In the genomic region with DNA sequence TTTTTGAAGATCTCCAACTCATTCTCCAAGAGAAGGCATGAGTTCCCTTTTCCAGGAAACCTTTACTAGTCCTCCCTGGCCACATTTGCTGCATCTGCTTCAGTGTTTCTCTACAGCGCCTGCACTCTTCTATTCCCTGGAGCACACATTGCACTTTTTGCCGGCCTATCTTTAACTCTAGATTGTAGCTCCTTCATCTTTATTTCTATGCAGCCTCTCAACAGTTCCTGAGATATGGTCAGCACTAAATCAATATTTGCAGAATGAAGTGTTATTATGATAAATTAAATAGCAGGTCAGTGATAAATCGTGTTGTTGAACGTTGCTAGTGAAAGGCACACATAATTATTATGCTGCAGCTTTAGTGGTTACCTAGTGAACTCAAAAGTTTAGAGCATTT, we compare ENCODE assay signal across 26 cellular contexts.
DNase-seq lines count a peak whose midpoint lies in the region; ATAC-seq, FAIRE-seq and TF ChIP-seq lines count a peak whose summit lies in the region.
"Had no signal": no experiment of that assay in that cellular context is flagged by ENCODE, and none has a peak within 500 bp of the region (broad histone marks: within the 10 kb centered on the region; RNA-seq: fewer than 3 reads in every experiment).

No MANE protein-coding gene starts in this region.

- no peak for TF ChIP-seq CTCF in pancreas (IDR thresholded peaks at IDR 0.05)

- H3K36me3 ChIP-seq in pancreas, result no peaks in the 10 kb centered on the region
- H3K36me3 ChIP-seq: BE2C; BLaER1 treated with 17β-estradiol and CSF1 and Interleukin-3, amounts not matched to agents 10 nM and 100 nM had no signal

- H3K4me3 ChIP-seq in pancreas, result no peak overlapping the region
- H3K4me3 ChIP-seq: A549; BLaER1 treated with 17β-estradiol and CSF1 and Interleukin-3, amounts not matched to agents 10 nM and 100 nM; GM12878; GM23248 had no signal

- H3K27ac ChIP-seq in pancreas, result no peak overlapping the region
- H3K27ac ChIP-seq: A549; BLaER1 treated with 17β-estradiol and CSF1 and Interleukin-3, amounts not matched to agents 10 nM and 100 nM; GM23248 had no signal

- ATAC-seq in pancreas (peak in 3 of 4 donors; percentile 16 to 47 (median 25)), HG03039 (IDR thresholded peaks at IDR 0.05; ENCODE audit: unreplicated experiment) (no peak)
- ATAC-seq: A549, GM12878 had no signal

- H3K4me1 ChIP-seq in pancreas, result peaks cover 0 to 8% (median 4%) of the 10 kb centered on the region in 3 donors
- H3K4me1 ChIP-seq: A549, BE2C had no signal

- no peak for FAIRE-seq in pancreas (lab: Jason Lieb, UNC)
- FAIRE-seq: D721Med, GM12878, GM19239, H1 had no signal

- intact Hi-C loops in pancreas (cut with DNase I), result no loop called here

- no peaks in the 10 kb centered on the region for H3K9me3 ChIP-seq in pancreas
- H3K9me3 ChIP-seq: A549, BE2C had no signal

- H3K27me3 ChIP-seq in pancreas, result no peaks in the 10 kb centered on the region
- H3K27me3 ChIP-seq: BE2C; BLaER1 treated with 17β-estradiol and CSF1 and Interleukin-3, amounts not matched to agents 10 nM and 100 nM had no signal

- 21% methylated on average over 4 of the region's 4 CpGs for WGBS in pancreas, 2 donors

- DNase-seq in NCI-H1417 (lab: John Stamatoyannopoulos, UW), result peak; percentile 3 to 89 (median 57)
- peak; percentile 49 for DNase-seq in NCI-H69 (lab: John Stamatoyannopoulos, UW)
- DNase-seq in NCI-H774 (lab: John Stamatoyannopoulos, UW), result peak; percentile 0
- DNase-seq in pancreas, result no peak
- no peak for DNase-seq in occipital lobe (lab: John Stamatoyannopoulos, UW)
- no peak for DNase-seq in activated effector memory CD4-positive, alpha-beta T cell treated with Interleukin-2 at 50 U/mL for 16 hours
- DNase-seq: 8988T; ACHN; AML-193; BE2C; CD4-positive, alpha-beta T cell; CD8-positive, alpha-beta memory T cell; DMS 273 treated with DMSO at 0.1 percent for 48 hours; DMS79; EL; GDM1; GM23248; H7; HCEC 1CT had no signal

Comparison
In these comparisons a context has a peak if more than half of its experiments do, and no peak if none do; other contexts are left out.
1. DNase-seq: peak in NCI-H1417 (3 of 3), NCI-H69 (single experiment) and NCI-H774 (single experiment); none in pancreas (0 of 6), occipital lobe (single experiment) and activated effector memory CD4-positive, alpha-beta T cell treated with Interleukin-2 at 50 U/mL for 16 hours (single experiment).